Comparison of ENCODE assay signal across 10 cellular contexts in the genomic region with DNA sequence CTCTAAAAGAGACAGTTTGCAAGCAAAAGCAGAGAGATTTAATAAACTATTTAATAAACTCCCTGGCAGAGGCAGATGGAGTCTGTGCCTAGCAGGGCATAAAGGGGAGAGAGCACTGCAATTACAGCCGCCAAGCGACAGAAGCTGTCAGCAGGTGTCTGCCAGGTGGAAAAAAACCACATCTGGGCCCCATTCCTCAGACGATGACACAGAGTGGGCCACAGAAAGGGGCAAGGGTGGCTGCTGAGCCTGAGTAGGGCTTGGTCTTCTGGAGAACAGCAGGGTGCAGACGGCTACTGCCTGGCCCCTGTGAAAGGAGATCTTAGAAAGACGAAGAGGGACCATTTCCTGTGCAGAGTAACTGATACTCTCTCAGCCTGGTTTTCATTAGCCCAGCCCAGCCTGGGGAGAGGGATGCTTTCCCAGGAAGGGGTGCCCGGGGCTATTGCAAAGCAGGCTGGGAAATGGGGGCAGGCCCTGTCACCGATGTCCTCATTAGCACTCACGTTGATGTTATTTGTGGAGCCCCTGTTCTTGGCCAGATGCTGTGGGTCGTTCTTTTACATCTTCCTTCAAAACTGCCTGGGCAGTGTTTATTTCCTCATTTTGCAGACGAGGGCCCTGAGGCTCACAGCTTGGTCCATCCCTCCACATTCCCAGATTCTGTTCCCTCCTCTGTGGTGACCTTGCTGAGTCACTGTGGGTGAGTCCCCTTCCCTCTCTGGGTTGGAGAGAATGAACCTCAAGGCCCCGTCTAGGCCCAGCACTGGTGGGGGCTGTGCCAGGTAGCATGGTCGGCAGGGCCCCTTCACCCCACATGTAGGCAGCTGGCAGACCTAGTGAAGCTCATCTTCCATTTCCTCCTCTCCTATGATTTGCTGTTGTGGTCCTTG.
A peak's percentile ranks its signal among the peaks of the same experiment; 100 is the strongest.
DNase-seq lines count a peak whose midpoint lies in the region; ATAC-seq and TF ChIP-seq lines count a peak whose summit lies in the region.
"Had no signal": no experiment of that assay in that cellular context is flagged by ENCODE, and none has a peak within 500 bp of the region (broad histone marks: within the 10 kb centered on the region; RNA-seq: fewer than 3 reads in every experiment).

No MANE protein-coding gene starts in this region.

- H4K20me1 ChIP-seq in mammary epithelial cell (ENCODE audit: insufficient read depth, low read length) = no peaks in the 10 kb centered on the region

- no peaks in the 10 kb centered on the region for H3K9me3 Mint-ChIP-seq in CD8-positive, alpha-beta T cell

- CTCF ChIA-PET in mammary epithelial cell (lab: Charles Lee; ENCODE audit: low non-redundant PET) = interaction anchor here (0.8 kb wide), 1 partner anchor 376 kb away, joined by 9 read pairs; no protein-coding TSS in a partner anchor
- CTCF ChIA-PET in CD8-positive, alpha-beta T cell (lab: Charles Lee) = no interaction called here

- intact Hi-C loops in mammary epithelial cell (cut with micrococcal nuclease) = loop anchor here (1.0 to 5.0 kb wide), 6 partner anchors 140 to 673 kb away; a partner anchor contains a TSS
- intact Hi-C loops in CD8-positive, alpha-beta T cell (cut with DNase I, micrococcal nuclease) = no loop called here

- H3K27me3 Mint-ChIP-seq in CD8-positive, alpha-beta T cell (ENCODE audit: low read depth) = peaks cover 37% of the 10 kb centered on the region

- TSS peak; percentile 74 for BruUV-seq in mammary epithelial cell (replicated peaks; lab: Mats Ljungman, UMichigan)

- no peaks in the 10 kb centered on the region for H3K27me3 ChIP-seq in mammary epithelial cell (ENCODE audit: insufficient read depth, low read length)
- H3K27me3 ChIP-seq in CD8-positive, alpha-beta T cell (ENCODE audit: insufficient read depth, low read length) = no peaks in the 10 kb centered on the region

- H3K79me2 ChIP-seq in mammary epithelial cell (ENCODE audit: insufficient read depth, low read length) = no peaks in the 10 kb centered on the region

- TF ChIP-seq CTCF in mammary epithelial cell (conservative IDR thresholded peaks at IDR 0.05 in 1 of 2, IDR thresholded peaks at IDR 0.05 in 1 of 2; ENCODE audit: extremely low read depth in 1 of 2, insufficient read depth in 1 of 2, low read depth in 1 of 2, low read length in 2 of 2) (no peak), GM10266 (IDR thresholded peaks at IDR 0.05; ENCODE audit: control insufficient read depth, insufficient read depth, low read depth, missing control alignments) (no peak)
- no peak for TF ChIP-seq CTCF in CD8-positive, alpha-beta T cell (IDR thresholded peaks at IDR 0.05)

- no peak overlapping the region for H3K4me3 ChIP-seq in mammary epithelial cell (replicated peaks in 1 of 3; ENCODE audit: insufficient read depth in 1 of 3, low read depth in 2 of 3, low read length in 3 of 3)
- no peak overlapping the region for H3K4me3 ChIP-seq in skin epidermis
- H3K4me3 ChIP-seq in CD8-positive, alpha-beta T cell (ENCODE audit: low read depth, low read length) = no peak overlapping the region

- POLR2A ChIA-PET in CD8-positive, alpha-beta T cell (lab: Charles Lee) = no interaction called here

- DNase-seq in NCI-H146 (lab: John Stamatoyannopoulos, UW) = peak; percentile 2
- DNase-seq in NCI-H146 treated with DMSO at 0.1 percent for 48 hours (lab: John Stamatoyannopoulos, UW; ENCODE audit: unreplicated experiment) = no peak
- peak; percentile 94 for DNase-seq in NCI-H2171 treated with DMSO at 0.1 percent for 48 hours (lab: John Stamatoyannopoulos, UW)
- DNase-seq in mammary epithelial cell = peak; percentile 86
- no peak for DNase-seq in CD8-positive, alpha-beta T cell
- DNase-seq in NCI-H1930 (lab: John Stamatoyannopoulos, UW) = no peak
- no peak for DNase-seq in GM10266 (ENCODE audit: extremely low spot score)

- no peak for ATAC-seq in CD8-positive, alpha-beta T cell

- H2AFZ ChIP-seq in mammary epithelial cell (ENCODE audit: low read depth, low read length) = peak overlapping the region; percentile 65

- H3K36me3 Mint-ChIP-seq in CD8-positive, alpha-beta T cell = no peaks in the 10 kb centered on the region
- H3K36me3 Mint-ChIP-seq: activated naive CD8-positive, alpha-beta T cell had no signal

- H3K9me3 ChIP-seq in mammary epithelial cell (replicated peaks; ENCODE audit: insufficient read depth, low read length) = no peaks in the 10 kb centered on the region
- H3K9me3 ChIP-seq in CD8-positive, alpha-beta T cell (ENCODE audit: low read length) = no peaks in the 10 kb centered on the region

- no peaks in the 10 kb centered on the region for H3K4me1 Mint-ChIP-seq in CD8-positive, alpha-beta T cell (ENCODE audit: low read depth)

- H3K36me3 ChIP-seq in mammary epithelial cell (ENCODE audit: insufficient read depth, low read length) = no peaks in the 10 kb centered on the region
- H3K36me3 ChIP-seq in CD8-positive, alpha-beta T cell (ENCODE audit: insufficient read depth, low read length) = no peaks in the 10 kb centered on the region

- H3K27ac ChIP-seq in mammary epithelial cell (ENCODE audit: insufficient read depth, low read depth, low read length) = peak overlapping the region; percentile 85
- peak overlapping the region in 15 of 21 experiments; percentile 10 to 85 (median 59) for H3K27ac ChIP-seq in skin epidermis
- H3K27ac ChIP-seq in CD8-positive, alpha-beta T cell (ENCODE audit: low read depth, low read length) = no peak overlapping the region
- H3K27ac ChIP-seq: HL-60 had no signal

- dilution Hi-C loops in mammary epithelial cell (cut with HindIII; ENCODE audit: low sequenced_read_pairs) = loop anchor here (25.0 kb wide), 1 partner anchor 472 kb away; a partner anchor contains a TSS

- peak overlapping the region; percentile 47 for H3K4me2 ChIP-seq in mammary epithelial cell (ENCODE audit: insufficient read depth, low read depth, low read length)

- in situ Hi-C loops in mammary epithelial cell (cut with MboI; ENCODE audit: low sequenced_read_pairs in 2 of 2) = loop anchor here (10.0 to 25.0 kb wide), 4 partner anchors 194 to 1003 kb away; a partner anchor contains a TSS

- peak overlapping the region; percentile 18 for H3K9ac ChIP-seq in mammary epithelial cell (ENCODE audit: insufficient read depth, low read length)

- H3K4me3 Mint-ChIP-seq in CD8-positive, alpha-beta T cell = no peak overlapping the region
- H3K4me3 Mint-ChIP-seq: activated naive CD8-positive, alpha-beta T cell had no signal

- no peak overlapping the region for H3K27ac Mint-ChIP-seq in CD8-positive, alpha-beta T cell
- H3K27ac Mint-ChIP-seq: activated naive CD8-positive, alpha-beta T cell had no signal

- 21% methylated on average over 10 of the region's 12 CpGs for WGBS in mammary epithelial cell (ENCODE audit: low coverage, missing lambda C conversion rate)

- peaks cover 58% of the 10 kb centered on the region for H3K4me1 ChIP-seq in mammary epithelial cell (ENCODE audit: insufficient read depth, low read length)
- no peaks in the 10 kb centered on the region for H3K4me1 ChIP-seq in CD8-positive, alpha-beta T cell (ENCODE audit: insufficient read depth, low read length)

Comparison
In these comparisons a context has a peak if more than half of its experiments do, and no peak if none do; other contexts are left out.
1. DNase-seq: peak in NCI-H146 (single experiment), NCI-H2171 treated with DMSO at 0.1 percent for 48 hours (single experiment) and mammary epithelial cell (single experiment); none in NCI-H146 treated with DMSO at 0.1 percent for 48 hours (single experiment), CD8-positive, alpha-beta T cell (0 of 7), NCI-H1930 (0 of 2) and GM10266 (single experiment).